In the genomic region with DNA sequence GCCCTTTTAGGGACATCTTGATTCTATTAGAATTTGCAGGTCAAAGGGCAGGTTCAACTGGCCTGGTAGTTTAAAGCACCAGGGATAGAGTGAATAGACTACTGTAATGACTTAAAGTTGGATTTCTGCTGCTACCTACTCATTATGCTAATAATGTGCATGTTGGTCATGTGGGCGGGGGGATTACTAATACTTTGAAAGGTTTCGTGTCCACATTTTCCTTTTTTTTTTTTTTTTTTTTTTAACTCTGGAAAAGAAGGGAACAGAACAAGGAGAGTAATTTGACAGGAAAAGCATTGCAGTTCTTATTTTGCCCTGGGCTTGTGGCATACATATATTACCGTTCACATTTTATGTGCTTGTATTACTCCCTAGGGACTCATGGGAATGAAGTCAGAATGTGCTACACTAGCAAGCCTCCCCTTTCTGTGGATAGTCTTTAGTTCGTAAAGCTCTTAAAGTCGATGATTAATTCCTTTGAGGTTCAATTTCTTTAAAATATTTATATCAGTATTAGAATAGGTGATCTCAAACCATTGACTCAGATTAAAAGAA, we compare ENCODE assay signal across 21 cellular contexts.
DNase-seq lines count a peak whose midpoint lies in the region; ATAC-seq and TF ChIP-seq lines count a peak whose summit lies in the region.
"Had no signal": no experiment of that assay in that cellular context is flagged by ENCODE, and none has a peak within 500 bp of the region (broad histone marks: within the 10 kb centered on the region; RNA-seq: fewer than 3 reads in every experiment).

No MANE protein-coding gene starts in this region.

- TF ChIP-seq CTCF in glutamatergic neuron (IDR thresholded peaks at IDR 0.05; ENCODE audit: partially characterized antibody, unreplicated experiment) (no peak), psoas muscle (IDR thresholded peaks at IDR 0.05) (no peak)

- H2AFZ ChIP-seq in GM23248, result no peak overlapping the region
- H2AFZ ChIP-seq: GM23338 had no signal

- H3K4me1 Mint-ChIP-seq in glutamatergic neuron (ENCODE audit: low read depth, unreplicated experiment), result peaks cover 19% of the 10 kb centered on the region
- H3K4me1 Mint-ChIP-seq: CD14-positive monocyte had no signal

- no peaks in the 10 kb centered on the region for H4K20me1 ChIP-seq in GM23248 (ENCODE audit: insufficient read depth)

- H3K4me3 Mint-ChIP-seq in glutamatergic neuron (ENCODE audit: unreplicated experiment), result peak overlapping the region; percentile 69
- H3K4me3 Mint-ChIP-seq: activated CD8-positive, alpha-beta T cell treated with anti-CD3 and anti-CD28 coated beads for 36 hours; activated naive CD8-positive, alpha-beta T cell treated with anti-CD3 and anti-CD28 coated beads, Interleukin-2, amount 50 U/mL, for 24 hours; CD14-positive monocyte; GM23338; natural killer cell; T-helper 17 cell had no signal

- no peaks in the 10 kb centered on the region for H3K36me3 Mint-ChIP-seq in glutamatergic neuron (ENCODE audit: unreplicated experiment)
- H3K36me3 Mint-ChIP-seq: natural killer cell had no signal

- H3K27ac ChIP-seq in GM23248 (no peak overlapping the region), psoas muscle (peak overlapping the region; percentile 77)
- H3K27ac ChIP-seq: body of pancreas, testis had no signal

- no peak overlapping the region for H3K27ac Mint-ChIP-seq in glutamatergic neuron (ENCODE audit: unreplicated experiment)
- H3K27ac Mint-ChIP-seq: activated CD8-positive, alpha-beta T cell treated with anti-CD3 and anti-CD28 coated beads for 36 hours; activated naive CD8-positive, alpha-beta T cell treated with anti-CD3 and anti-CD28 coated beads, Interleukin-2, amount 50 U/mL, for 24 hours; CD14-positive monocyte; GM23338; natural killer cell; T-helper 17 cell had no signal

- H3K4me1 ChIP-seq in GM23248 (ENCODE audit: insufficient read depth) (peaks cover 20% of the 10 kb centered on the region), psoas muscle (peaks cover 28% of the 10 kb centered on the region)
- H3K4me1 ChIP-seq: body of pancreas, testis had no signal

- peaks cover 14% of the 10 kb centered on the region for H3F3A ChIP-seq in GM23248 (ENCODE audit: insufficient read depth)

- H3K79me2 ChIP-seq in GM23248 (ENCODE audit: insufficient read depth), result no peaks in the 10 kb centered on the region

- H3K9me3 Mint-ChIP-seq in glutamatergic neuron (ENCODE audit: unreplicated experiment), result no peaks in the 10 kb centered on the region
- H3K9me3 Mint-ChIP-seq: activated CD8-positive, alpha-beta T cell treated with anti-CD3 and anti-CD28 coated beads for 36 hours; activated naive CD8-positive, alpha-beta T cell treated with anti-CD3 and anti-CD28 coated beads, Interleukin-2, amount 50 U/mL, for 24 hours; CD14-positive monocyte; GM23338; natural killer cell had no signal

- H3K27me3 ChIP-seq in GM23248 (replicated peaks; ENCODE audit: insufficient read depth) (no peaks in the 10 kb centered on the region), psoas muscle (ENCODE audit: insufficient read depth in 3 of 3, low read length in 2 of 3) (no peaks in the 10 kb centered on the region)
- H3K27me3 ChIP-seq: body of pancreas, testis had no signal

- H3K36me3 ChIP-seq in GM23248 (ENCODE audit: low read depth) (0 out of 2 replicates have a peak, but pooled peaks cover 4% of the 10 kb centered on the region), psoas muscle (ENCODE audit: insufficient read depth in 1 of 2, low read depth in 1 of 2) (no peaks in the 10 kb centered on the region)

- H3K9me3 ChIP-seq in GM23248 (ENCODE audit: low read depth), result no peaks in the 10 kb centered on the region
- H3K9me3 ChIP-seq in psoas muscle, result no peaks in the 10 kb centered on the region
- H3K9me3 ChIP-seq: body of pancreas, testis had no signal

- intact Hi-C loops in psoas muscle (cut with DNase I), result loop anchor here in 1 of 2 donors (2.0 kb wide), 1 partner anchor 17 kb away; no protein-coding TSS in a partner anchor

- 61 to 62% methylated on average over 5 of the region's 5 CpGs for WGBS in GM23248 (ENCODE audit: low coverage in 1 of 2, low lambda C conversion rate in 2 of 2, missing lambda C conversion rate in 2 of 2), 2 experiments
- WGBS in psoas muscle, 3 donors, result 74 to 83% (median 79%) methylated on average over 5 of the region's 5 CpGs

- peaks cover 3% of the 10 kb centered on the region for H3K27me3 Mint-ChIP-seq in glutamatergic neuron (ENCODE audit: unreplicated experiment)
- H3K27me3 Mint-ChIP-seq: activated CD8-positive, alpha-beta T cell treated with anti-CD3 and anti-CD28 coated beads for 36 hours; activated naive CD8-positive, alpha-beta T cell treated with anti-CD3 and anti-CD28 coated beads, Interleukin-2, amount 50 U/mL, for 24 hours; T-helper 17 cell had no signal

- H3K4me2 ChIP-seq in GM23248 (ENCODE audit: unreplicated experiment), result no peak overlapping the region
- H3K4me2 ChIP-seq: GM23338 had no signal

- H3K4me3 ChIP-seq in GM23248 (no peak overlapping the region), psoas muscle (no peak overlapping the region)
- H3K4me3 ChIP-seq: body of pancreas, GM23338, testis had no signal

- no peaks in the 10 kb centered on the region for H3K9me2 ChIP-seq in GM23248 (ENCODE audit: insufficient read depth)

- in situ Hi-C loops in GM23248 (cut with MboI), result no loop called here

- H3K9ac ChIP-seq in GM23248, result no peak overlapping the region

- no peak for ATAC-seq in psoas muscle
- ATAC-seq in HG03045 (IDR thresholded peaks at IDR 0.05; ENCODE audit: unreplicated experiment), result no peak
- ATAC-seq: activated CD8-positive, alpha-beta T cell treated with anti-CD3 and anti-CD28 coated beads for 36 hours; activated naive CD8-positive, alpha-beta T cell treated with anti-CD3 and anti-CD28 coated beads, Interleukin-2, amount 50 U/mL, for 24 hours; body of pancreas; GM23338; natural killer cell; sciatic nerve; T-helper 17 cell had no signal

- peak; percentile 55 for DNase-seq in GM23248
- peak; percentile 83 for DNase-seq in NCI-H526 treated with DMSO at 0.1 percent for 48 hours (lab: John Stamatoyannopoulos, UW)
- no peak for DNase-seq in glutamatergic neuron
- no peak for DNase-seq in psoas muscle
- no peak for DNase-seq in putamen (ENCODE audit: low spot score)
- DNase-seq in stimulated activated CD4-positive, alpha-beta T cell treated with anti-CD3 and anti-CD28 coated beads, Interleukin-4, amount 100 ng/mL, for 4 hours, result no peak
- DNase-seq: activated CD8-positive, alpha-beta T cell treated with anti-CD3 and anti-CD28 coated beads for 36 hours; activated gamma-delta T cell treated with Interleukin-2 at 50 U/mL for 16 hours; activated naive CD8-positive, alpha-beta T cell treated with anti-CD3 and anti-CD28 coated beads, Interleukin-2, amount 50 U/mL, for 24 hours; body of pancreas; EL; Kasumi-1; natural killer cell; NCI-H146; stimulated activated naive CD4-positive, alpha-beta T cell; T-helper 17 cell; testis had no signal

Comparison
In these comparisons a context has a peak if more than half of its experiments do, and no peak if none do; other contexts are left out.
1. DNase-seq: peak in GM23248 (single experiment) and NCI-H526 treated with DMSO at 0.1 percent for 48 hours (single experiment); none in glutamatergic neuron (single experiment), psoas muscle (0 of 2), putamen (single experiment) and stimulated activated CD4-positive, alpha-beta T cell treated with anti-CD3 and anti-CD28 coated beads, Interleukin-4, amount 100 ng/mL, for 4 hours (0 of 2).